Comparison of ENCODE assay signal across 1 cellular context in genomic region chr17:58338907-58339774, GRCh38.
TF ChIP-seq lines count a peak whose summit lies in the region.

No MANE protein-coding gene starts in this region.

TF ChIP-seq in K562, 482 proteins besides CTCF, POLR2A, EP300 and RAD21 (continued from another document and continues in another):
- TF ChIP-seq THAP12 (CRISPR knock-in tag; IDR thresholded peaks at IDR 0.05) (peak; percentile 90), EP400 (IDR thresholded peaks at IDR 0.05) (peak; percentile 63), ZNF431 (CRISPR knock-in tag; IDR thresholded peaks at IDR 0.05) (no peak), KAT8 (IDR thresholded peaks at IDR 0.05; ENCODE audit: low read depth) (peak; percentile 26; the same call in 1 of the 2 replicates), DDX20 (tag; IDR thresholded peaks at IDR 0.05; ENCODE audit: low read depth) (no peak), MEF2A (IDR thresholded peaks at IDR 0.05; ENCODE audit: control insufficient read depth, low read depth, low read length) (no peak), PML (IDR thresholded peaks at IDR 0.05; ENCODE audit: low read length) (0 out of 2 replicates have a peak, but pooled peaks have one; percentile 75), FOXO4 (CRISPR knock-in tag; IDR thresholded peaks at IDR 0.05) (no peak), ZNF444 (CRISPR knock-in tag; IDR thresholded peaks at IDR 0.05) (no peak), MAX (CRISPR knock-in tag; IDR thresholded peaks at IDR 0.05) (peak; percentile 43), UBTF (IDR thresholded peaks at IDR 0.05; ENCODE audit: borderline replicate concordance in 1 of 2, low read depth in 2 of 2, low read length in 2 of 2) (no peak), ZNF561 (CRISPR knock-in tag; conservative IDR thresholded peaks at IDR 0.05) (no peak), EGR1 (conservative IDR thresholded peaks at IDR 0.05) (no peak), NCOA2 (IDR thresholded peaks at IDR 0.05; ENCODE audit: partially characterized antibody in 2 of 2) (no peak), POLR2AphosphoS5 (IDR thresholded peaks at IDR 0.05; ENCODE audit: control insufficient read depth, insufficient read depth, low read depth, low read length) (peak; percentile 93), ZFPM2 (CRISPR knock-in tag; IDR thresholded peaks at IDR 0.05) (no peak), TFAM (CRISPR knock-in tag; conservative IDR thresholded peaks at IDR 0.05) (no peak), MYC (IDR thresholded peaks at IDR 0.05; ENCODE audit: low read depth, low read length) (peak; percentile 28; the same call in 1 of the 2 replicates), MYC (CRISPR knock-in tag; IDR thresholded peaks at IDR 0.05; ENCODE audit: borderline replicate concordance, low read depth) (no peak), E2F1 (CRISPR knock-in tag; IDR thresholded peaks at IDR 0.05) (0 out of 2 replicates have a peak, but pooled peaks have one; percentile 18), MNT (conservative IDR thresholded peaks at IDR 0.05) (peak in 1 of 2 experiments; percentile 60; a peak in 1 of 4 replicates), CTBP1 (IDR thresholded peaks at IDR 0.05; ENCODE audit: borderline replicate concordance) (peak; percentile 48; the same call in 1 of the 2 replicates), ZNF76 (CRISPR knock-in tag; IDR thresholded peaks at IDR 0.05; ENCODE audit: borderline replicate concordance) (0 out of 2 replicates have a peak, but pooled peaks have one; percentile 60), ETV5 (CRISPR knock-in tag; IDR thresholded peaks at IDR 0.05; ENCODE audit: low read depth) (peak; percentile 55), ZNF197 (CRISPR knock-in tag; IDR thresholded peaks at IDR 0.05; ENCODE audit: low read depth) (no peak), ELF4 (CRISPR knock-in tag; IDR thresholded peaks at IDR 0.05) (peak; percentile 52; the same call in 1 of the 2 replicates), SMAD3 (CRISPR knock-in tag; conservative IDR thresholded peaks at IDR 0.05) (no peak), ETV6 (IDR thresholded peaks at IDR 0.05; ENCODE audit: borderline replicate concordance in 1 of 2, low read depth in 2 of 2, low read length in 1 of 2) (peak; percentile 93 to 97), ETV6 (CRISPR knock-in tag; IDR thresholded peaks at IDR 0.05; ENCODE audit: borderline replicate concordance) (peak; percentile 79; the same call in 1 of the 2 replicates), FOXP1 (CRISPR knock-in tag; IDR thresholded peaks at IDR 0.05) (no peak), ZNF165 (CRISPR knock-in tag; IDR thresholded peaks at IDR 0.05; ENCODE audit: borderline replicate concordance) (no peak), AFF4 (CRISPR knock-in tag; IDR thresholded peaks at IDR 0.05) (peak; percentile 81), CCNT2 (IDR thresholded peaks at IDR 0.05; ENCODE audit: borderline replicate concordance, extremely low read depth, insufficient read length, low read depth, low read length) (no peak), ZC3H11A (IDR thresholded peaks at IDR 0.05; ENCODE audit: low read depth, low read length) (0 out of 2 replicates have a peak, but pooled peaks have one; percentile 19), ARNT (IDR thresholded peaks at IDR 0.05) (peak; percentile 0 to 19; a peak in 1 of 4 replicates), RBFOX2 (IDR thresholded peaks at IDR 0.05; ENCODE audit: low read depth, low read length) (peak; percentile 90)
- TF ChIP-seq, protein P1, sequence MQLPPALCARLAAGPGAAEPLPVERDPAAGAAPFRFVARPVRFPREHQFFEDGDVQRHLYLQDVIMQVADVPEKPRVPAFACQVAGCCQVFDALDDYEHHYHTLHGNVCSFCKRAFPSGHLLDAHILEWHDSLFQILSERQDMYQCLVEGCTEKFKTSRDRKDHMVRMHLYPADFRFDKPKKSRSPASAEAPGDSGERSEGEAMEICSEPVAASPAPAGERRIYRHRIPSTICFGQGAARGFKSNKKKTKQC (CRISPR knock-in tag; IDR thresholded peaks at IDR 0.05), result peak; percentile 13; the same call in 1 of the 2 replicates
- TF ChIP-seq, protein P2, sequence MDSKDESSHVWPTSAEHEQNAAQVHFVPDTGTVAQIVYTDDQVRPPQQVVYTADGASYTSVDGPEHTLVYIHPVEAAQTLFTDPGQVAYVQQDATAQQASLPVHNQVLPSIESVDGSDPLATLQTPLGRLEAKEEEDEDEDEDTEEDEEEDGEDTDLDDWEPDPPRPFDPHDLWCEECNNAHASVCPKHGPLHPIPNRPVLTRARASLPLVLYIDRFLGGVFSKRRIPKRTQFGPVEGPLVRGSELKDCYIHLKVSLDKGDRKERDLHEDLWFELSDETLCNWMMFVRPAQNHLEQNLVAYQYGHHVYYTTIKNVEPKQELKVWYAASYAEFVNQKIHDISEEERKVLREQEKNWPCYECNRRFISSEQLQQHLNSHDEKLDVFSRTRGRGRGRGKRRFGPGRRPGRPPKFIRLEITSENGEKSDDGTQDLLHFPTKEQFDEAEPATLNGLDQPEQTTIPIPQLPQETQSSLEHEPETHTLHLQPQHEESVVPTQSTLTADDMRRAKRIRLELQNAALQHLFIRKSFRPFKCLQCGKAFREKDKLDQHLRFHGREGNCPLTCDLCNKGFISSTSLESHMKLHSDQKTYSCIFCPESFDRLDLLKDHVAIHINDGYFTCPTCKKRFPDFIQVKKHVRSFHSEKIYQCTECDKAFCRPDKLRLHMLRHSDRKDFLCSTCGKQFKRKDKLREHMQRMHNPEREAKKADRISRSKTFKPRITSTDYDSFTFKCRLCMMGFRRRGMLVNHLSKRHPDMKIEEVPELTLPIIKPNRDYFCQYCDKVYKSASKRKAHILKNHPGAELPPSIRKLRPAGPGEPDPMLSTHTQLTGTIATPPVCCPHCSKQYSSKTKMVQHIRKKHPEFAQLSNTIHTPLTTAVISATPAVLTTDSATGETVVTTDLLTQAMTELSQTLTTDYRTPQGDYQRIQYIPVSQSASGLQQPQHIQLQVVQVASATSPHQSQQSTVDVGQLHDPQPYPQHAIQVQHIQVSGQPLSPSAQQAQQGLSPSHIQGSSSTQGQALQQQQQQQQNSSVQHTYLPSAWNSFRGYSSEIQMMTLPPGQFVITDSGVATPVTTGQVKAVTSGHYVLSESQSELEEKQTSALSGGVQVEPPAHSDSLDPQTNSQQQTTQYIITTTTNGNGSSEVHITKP (IDR thresholded peaks at IDR 0.05; ENCODE audit: partially characterized antibody), result peak; percentile 51
- TF ChIP-seq, protein P3, sequence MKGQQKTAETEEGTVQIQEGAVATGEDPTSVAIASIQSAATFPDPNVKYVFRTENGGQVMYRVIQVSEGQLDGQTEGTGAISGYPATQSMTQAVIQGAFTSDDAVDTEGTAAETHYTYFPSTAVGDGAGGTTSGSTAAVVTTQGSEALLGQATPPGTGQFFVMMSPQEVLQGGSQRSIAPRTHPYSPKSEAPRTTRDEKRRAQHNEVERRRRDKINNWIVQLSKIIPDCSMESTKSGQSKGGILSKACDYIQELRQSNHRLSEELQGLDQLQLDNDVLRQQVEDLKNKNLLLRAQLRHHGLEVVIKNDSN (CRISPR knock-in tag; IDR thresholded peaks at IDR 0.05), result peak; percentile 52; the same call in 1 of the 2 replicates
- TF ChIP-seq, protein P4, sequence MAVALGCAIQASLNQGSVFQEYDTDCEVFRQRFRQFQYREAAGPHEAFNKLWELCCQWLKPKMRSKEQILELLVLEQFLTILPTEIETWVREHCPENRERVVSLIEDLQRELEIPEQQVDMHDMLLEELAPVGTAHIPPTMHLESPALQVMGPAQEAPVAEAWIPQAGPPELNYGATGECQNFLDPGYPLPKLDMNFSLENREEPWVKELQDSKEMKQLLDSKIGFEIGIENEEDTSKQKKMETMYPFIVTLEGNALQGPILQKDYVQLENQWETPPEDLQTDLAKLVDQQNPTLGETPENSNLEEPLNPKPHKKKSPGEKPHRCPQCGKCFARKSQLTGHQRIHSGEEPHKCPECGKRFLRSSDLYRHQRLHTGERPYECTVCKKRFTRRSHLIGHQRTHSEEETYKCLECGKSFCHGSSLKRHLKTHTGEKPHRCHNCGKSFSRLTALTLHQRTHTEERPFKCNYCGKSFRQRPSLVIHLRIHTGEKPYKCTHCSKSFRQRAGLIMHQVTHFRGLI (CRISPR knock-in tag; IDR thresholded peaks at IDR 0.05), result no peak
